23 cellular contexts compared by ENCODE assay signal in genomic region chr6:36721369-36722140, GRCh38. TPM values are rescaled to one million over a fixed set of nuclear protein-coding genes. Genes with fewer than 3 reads are reported as not detected.
A peak's percentile ranks its signal among the peaks of the same experiment; 100 is the strongest.
DNase-seq lines count a peak whose midpoint lies in the region; FAIRE-seq and TF ChIP-seq lines count a peak whose summit lies in the region.
"Had no signal": no experiment of that assay in that cellular context is flagged by ENCODE, and none has a peak within 500 bp of the region (broad histone marks: within the 10 kb centered on the region; RNA-seq: fewer than 3 reads in every experiment).

No MANE protein-coding gene starts in this region.

- H2BK5ac ChIP-seq in H9 (ENCODE audit: insufficient read length, low read length) (no peak overlapping the region), H1 (ENCODE audit: low read depth, low read length) (no peak overlapping the region)

- H3F3A ChIP-seq in smooth muscle cell (ENCODE audit: low read depth): no peaks in the 10 kb centered on the region

- no peaks in the 10 kb centered on the region for H3K9me3 Mint-ChIP-seq in H9
- no peaks in the 10 kb centered on the region for H3K9me3 Mint-ChIP-seq in activated CD4-positive, alpha-beta memory T cell treated with anti-CD3 and anti-CD28 coated beads, Interleukin-2, amount 10 ng/mL, durations not matched to agents 7 days and 5 days
- H3K9me3 Mint-ChIP-seq: CD14-positive monocyte had no signal

- H2AFZ ChIP-seq in H9 (ENCODE audit: low read length) (no peak overlapping the region), H1 (ENCODE audit: low read length) (peak overlapping the region; percentile 30; the same call in 1 of the 2 replicates), smooth muscle cell (ENCODE audit: low read depth) (no peak overlapping the region)

- no peak overlapping the region for H4K8ac ChIP-seq in H9 (replicated peaks; ENCODE audit: insufficient read length, low read depth, low read length)
- H4K8ac ChIP-seq in H1 (ENCODE audit: extremely low read depth, insufficient read depth, low read length): no peak overlapping the region

- H3K27me3 ChIP-seq in BLaER1 (no peaks in the 10 kb centered on the region), H9 (ENCODE audit: insufficient read depth, low read length) (no peaks in the 10 kb centered on the region), H1 (replicated peaks in 1 of 4; ENCODE audit: control insufficient read depth in 3 of 4, extremely low read depth in 1 of 4, insufficient read depth in 3 of 4, low read length in 3 of 4) (no peaks in the 10 kb centered on the region), spleen (replicated peaks in 1 of 7) (no peaks in the 10 kb centered on the region), smooth muscle cell (ENCODE audit: low read depth) (no peaks in the 10 kb centered on the region)

- no peak overlapping the region for H3T11ph ChIP-seq in H9 (ENCODE audit: low read length)

- H3K4me3 Mint-ChIP-seq in H9: no peak overlapping the region
- no peak overlapping the region for H3K4me3 Mint-ChIP-seq in activated CD4-positive, alpha-beta memory T cell treated with anti-CD3 and anti-CD28 coated beads, Interleukin-2, amount 10 ng/mL, durations not matched to agents 7 days and 5 days
- H3K4me3 Mint-ChIP-seq: CD14-positive monocyte had no signal

- H3K27ac ChIP-seq in BLaER1 (peak overlapping the region; percentile 80), H9 (ENCODE audit: insufficient read length, low read depth, low read length) (no peak overlapping the region), H1 (ENCODE audit: low read depth, low read length) (no peak overlapping the region), spleen (no peak overlapping the region), smooth muscle cell (ENCODE audit: low read depth) (no peak overlapping the region)
- H3K27ac ChIP-seq: SK-N-MC had no signal

- no peaks in the 10 kb centered on the region for H4K20me1 ChIP-seq in BLaER1
- no peaks in the 10 kb centered on the region for H4K20me1 ChIP-seq in H9 (ENCODE audit: control insufficient read depth, insufficient read depth, insufficient read length)
- H4K20me1 ChIP-seq in H1 (replicated peaks in 1 of 2; ENCODE audit: control insufficient read depth in 1 of 2, insufficient read depth in 2 of 2, low read length in 2 of 2): no peaks in the 10 kb centered on the region
- no peaks in the 10 kb centered on the region for H4K20me1 ChIP-seq in smooth muscle cell (ENCODE audit: low read depth)

- H3K9me3 ChIP-seq in BLaER1: no peaks in the 10 kb centered on the region
- no peaks in the 10 kb centered on the region for H3K9me3 ChIP-seq in H9 (ENCODE audit: control insufficient read depth, low read depth, low read length)
- no peaks in the 10 kb centered on the region for H3K9me3 ChIP-seq in H1 (ENCODE audit: insufficient read depth in 2 of 2, low read depth in 1 of 2, low read length in 1 of 2)
- no peaks in the 10 kb centered on the region for H3K9me3 ChIP-seq in spleen
- no peaks in the 10 kb centered on the region for H3K9me3 ChIP-seq in smooth muscle cell (replicated peaks; ENCODE audit: low read depth)
- H3K9me3 ChIP-seq: A549, HAP-1 had no signal

- peaks cover 92% of the 10 kb centered on the region for H3K4me1 ChIP-seq in BLaER1
- no peaks in the 10 kb centered on the region for H3K4me1 ChIP-seq in H9 (ENCODE audit: insufficient read depth, low read length)
- H3K4me1 ChIP-seq in H1 (replicated peaks in 1 of 4; ENCODE audit: control insufficient read depth in 3 of 4, insufficient read depth in 4 of 4, low read length in 3 of 4): no peaks in the 10 kb centered on the region; a peak in 1 of 7 replicates
- H3K4me1 ChIP-seq in spleen: peaks cover 0 to 35% (median 2%) of the 10 kb centered on the region in 6 donors
- no peaks in the 10 kb centered on the region for H3K4me1 ChIP-seq in smooth muscle cell (ENCODE audit: low read depth)
- H3K4me1 ChIP-seq: A549 had no signal

- H3K56ac ChIP-seq in H9 (ENCODE audit: insufficient read length, low read depth, low read length) (no peak overlapping the region), H1 (replicated peaks; ENCODE audit: insufficient read length, low read depth, low read length) (no peak overlapping the region)

- TF ChIP-seq CTCF in H9 (conservative IDR thresholded peaks at IDR 0.05) (no peak), H1 (IDR thresholded peaks at IDR 0.05; ENCODE audit: control extremely low read depth in 1 of 3, insufficient read depth in 1 of 3, low read depth in 1 of 3, low read length in 3 of 3) (no peak), spleen (IDR thresholded peaks at IDR 0.05 in 8 of 11, conservative IDR thresholded peaks at IDR 0.05 in 3 of 11) (no peak), smooth muscle cell (IDR thresholded peaks at IDR 0.05; ENCODE audit: borderline replicate concordance, insufficient read depth, poor library complexity, severe bottlenecking) (no peak)

- H3K18ac ChIP-seq in H9 (ENCODE audit: insufficient read length, low read depth, low read length) (no peak overlapping the region), H1 (ENCODE audit: extremely low read depth, low read length) (no peak overlapping the region)

- H2BK12ac ChIP-seq in H9 (ENCODE audit: insufficient read length, low read depth, low read length): no peak overlapping the region
- no peak overlapping the region for H2BK12ac ChIP-seq in H1 (ENCODE audit: low read depth, low read length)

- no peak overlapping the region for H2BK15ac ChIP-seq in H9 (ENCODE audit: low read depth, low read length)
- no peak overlapping the region for H2BK15ac ChIP-seq in H1 (ENCODE audit: low read length)

- H3K9ac ChIP-seq in BLaER1 (peak overlapping the region; percentile 24), H9 (ENCODE audit: extremely low read depth, insufficient read length, low read length) (no peak overlapping the region), H1 (replicated peaks in 1 of 4; ENCODE audit: extremely low read depth in 1 of 4, low read depth in 3 of 4, low read length in 3 of 4) (no peak overlapping the region), smooth muscle cell (ENCODE audit: low read depth) (no peak overlapping the region)

- H3K4me3 ChIP-seq in BLaER1: no peak overlapping the region
- H3K4me3 ChIP-seq in H1 (ENCODE audit: extremely low read depth in 1 of 4, insufficient read depth in 2 of 4, low read depth in 3 of 4, low read length in 4 of 4): no peak overlapping the region
- no peak overlapping the region for H3K4me3 ChIP-seq in spleen
- no peak overlapping the region for H3K4me3 ChIP-seq in smooth muscle cell
- H3K4me3 ChIP-seq: A549, HAP-1, SK-N-MC had no signal

- intact Hi-C loops in spleen (cut with DNase I; ENCODE audit: low total_unique reads): no loop called here

- no peak overlapping the region for H3K27ac Mint-ChIP-seq in H9
- no peak overlapping the region for H3K27ac Mint-ChIP-seq in activated CD4-positive, alpha-beta memory T cell treated with anti-CD3 and anti-CD28 coated beads, Interleukin-2, amount 10 ng/mL, durations not matched to agents 7 days and 5 days

- peak overlapping the region; percentile 74 for H3K4me2 ChIP-seq in BLaER1
- H3K4me2 ChIP-seq in H9 (ENCODE audit: insufficient read depth, insufficient read length, low read length): no peak overlapping the region
- no peak overlapping the region for H3K4me2 ChIP-seq in H1 (ENCODE audit: insufficient read depth in 1 of 2, low read depth in 2 of 2, low read length in 2 of 2)
- no peak overlapping the region for H3K4me2 ChIP-seq in smooth muscle cell
- H3K4me2 ChIP-seq: A549 had no signal

- TF ChIP-seq POLR2A in H1 (IDR thresholded peaks at IDR 0.05; ENCODE audit: control extremely low read depth in 1 of 2, low read depth in 2 of 2, low read length in 2 of 2) (no peak), spleen (IDR thresholded peaks at IDR 0.05) (no peak)

- H3K4me1 Mint-ChIP-seq in H9: peaks cover 2% of the 10 kb centered on the region in 2 experiments; a peak in 1 of 4 replicates
- H3K4me1 Mint-ChIP-seq in activated CD4-positive, alpha-beta memory T cell treated with anti-CD3 and anti-CD28 coated beads, Interleukin-2, amount 10 ng/mL, durations not matched to agents 7 days and 5 days: peaks cover 9% of the 10 kb centered on the region

- H3K79me1 ChIP-seq in H9 (ENCODE audit: insufficient read depth, low read depth, low read length, poor library complexity, severe bottlenecking) (no peaks in the 10 kb centered on the region), H1 (ENCODE audit: low read depth, low read length) (no peaks in the 10 kb centered on the region; the same call in 1 of the 2 replicates)

- H3K4ac ChIP-seq in H9 (ENCODE audit: low read depth, low read length) (no peak overlapping the region), H1 (replicated peaks; ENCODE audit: insufficient read length, low read depth, low read length) (no peak overlapping the region)

- H3K23ac ChIP-seq in H9 (ENCODE audit: insufficient read length, low read depth, low read length) (no peak overlapping the region), H1 (ENCODE audit: insufficient read length) (no peak overlapping the region)

- H3K23me2 ChIP-seq in H9 (ENCODE audit: insufficient read length, low read depth, low read length, poor library complexity, severe bottlenecking) (no peaks in the 10 kb centered on the region), H1 (ENCODE audit: low read depth, low read length) (no peaks in the 10 kb centered on the region)

- CTCF ChIA-PET in H1 (lab: Charles Lee; ENCODE audit: partially characterized antibody): interaction anchor here (0.7 to 5.5 kb wide), 9 partner anchors 8 to 106 kb away, joined by 3 to 35 read pairs (median 8); no protein-coding TSS in a partner anchor
- CTCF ChIA-PET in activated CD4-positive, alpha-beta memory T cell treated with anti-CD3 and anti-CD28 coated beads, Interleukin-2, amount 10 ng/mL, durations not matched to agents 7 days and 5 days (lab: Charles Lee): interaction anchor here (1.2 to 4.2 kb wide), 2 partner anchors 61 to 106 kb away, joined by 3 to 21 read pairs; no protein-coding TSS in a partner anchor

- no peaks in the 10 kb centered on the region; a peak in 1 of 7 replicates for H3K36me3 Mint-ChIP-seq in H9 (ENCODE audit: insufficient read depth in 1 of 3, low read depth in 3 of 3)
- H3K36me3 Mint-ChIP-seq in activated CD4-positive, alpha-beta memory T cell treated with anti-CD3 and anti-CD28 coated beads, Interleukin-2, amount 10 ng/mL, durations not matched to agents 7 days and 5 days (ENCODE audit: low read depth): no peaks in the 10 kb centered on the region

- no peak for TF ChIP-seq RAD21 in H1 (IDR thresholded peaks at IDR 0.05 in 1 of 2, conservative IDR thresholded peaks at IDR 0.05 in 1 of 2; ENCODE audit: low read depth in 2 of 2, low read length in 2 of 2)

- no peaks in the 10 kb centered on the region for H3K36me3 ChIP-seq in BLaER1
- no peaks in the 10 kb centered on the region for H3K36me3 ChIP-seq in H1 (ENCODE audit: control insufficient read depth in 2 of 4, insufficient read depth in 4 of 4, low read length in 3 of 4)
- peaks cover 0 to 64% (median 0%) of the 10 kb centered on the region in 6 donors for H3K36me3 ChIP-seq in spleen
- no peaks in the 10 kb centered on the region for H3K36me3 ChIP-seq in smooth muscle cell (ENCODE audit: low read depth)
- H3K36me3 ChIP-seq: HAP-1 had no signal

- H2BK20ac ChIP-seq in H9 (ENCODE audit: low read depth, low read length, poor library complexity, severe bottlenecking) (no peak overlapping the region), H1 (ENCODE audit: low read length) (no peak overlapping the region)

- FAIRE-seq in H1 (lab: Jason Lieb, UNC): no peak
- FAIRE-seq: A549, GM19239 had no signal

- no CpG with 5 or more reads among the region's 15 CpGs for WGBS in H9 (ENCODE audit: extremely low coverage, insufficient read length, low lambda C conversion rate)
- 93% methylated on average over 13 of the region's 15 CpGs; no CpG with 5 or more reads in 1 of the 2 experiments for WGBS in H1 (ENCODE audit: extremely low coverage in 1 of 2, insufficient coverage in 1 of 2, insufficient read length in 1 of 2, insufficient replicate concordance in 2 of 2, low coverage in 1 of 2, low lambda C conversion rate in 2 of 2, missing lambda C conversion rate in 1 of 2), 2 experiments
- WGBS in spleen, 5 donors: 86 to 93% (median 87%) methylated on average over 8 to 15 of the region's 15 CpGs
- 95% methylated on average over 13 of the region's 15 CpGs for WGBS in smooth muscle cell (ENCODE audit: low lambda C conversion rate)

- H3K27me3 Mint-ChIP-seq in H9 (ENCODE audit: low read depth): no peaks in the 10 kb centered on the region; the same call in 1 of the 2 replicates
- H3K27me3 Mint-ChIP-seq in activated CD4-positive, alpha-beta memory T cell treated with anti-CD3 and anti-CD28 coated beads, Interleukin-2, amount 10 ng/mL, durations not matched to agents 7 days and 5 days: peaks cover 7% of the 10 kb centered on the region

- H3K79me2 ChIP-seq in H9 (ENCODE audit: insufficient read depth, low read length): no peaks in the 10 kb centered on the region
- H3K79me2 ChIP-seq in H1 (ENCODE audit: control insufficient read depth in 1 of 2, insufficient read depth in 2 of 2, low read length in 2 of 2): no peaks in the 10 kb centered on the region
- no peaks in the 10 kb centered on the region for H3K79me2 ChIP-seq in smooth muscle cell (ENCODE audit: low read depth)

- DNase-seq in H9 (peak; percentile 22), H1 (ENCODE audit: low read depth in 1 of 2, low spot score in 2 of 2) (no peak), spleen (peak; percentile 47), smooth muscle cell (lab: John Stamatoyannopoulos, UW; ENCODE audit: unreplicated experiment) (no peak), cerebellar cortex (ENCODE audit: low spot score) (no peak)
- no peak for DNase-seq in effector CD8-positive, alpha-beta T cell (lab: John Stamatoyannopoulos, UW)
- DNase-seq in activated CD4-positive, alpha-beta memory T cell treated with anti-CD3 and anti-CD28 coated beads, Interleukin-2, amount 10 ng/mL, durations not matched to agents 7 days and 5 days: no peak
- DNase-seq: COR-L47, DMS153, KBM-7, NCI-H1436, NCI-H2029 treated with DMSO at 0.1 percent for 48 hours, NCI-H2171 treated with DMSO at 0.1 percent for 48 hours, NCI-H774, Right ventricle myocardium superior had no signal

- no peak for TF ChIP-seq EP300 in H1 (IDR thresholded peaks at IDR 0.05; ENCODE audit: borderline replicate concordance in 1 of 2, low read depth in 2 of 2, low read length in 2 of 2)

- POLR2A ChIA-PET in H1 (lab: Charles Lee; ENCODE audit: partially characterized antibody): interaction anchor here (0.8 to 2.6 kb wide), 3 partner anchors 9 to 126 kb away, joined by 3 to 8 read pairs (median 3); no protein-coding TSS in a partner anchor
- POLR2A ChIA-PET in activated CD4-positive, alpha-beta memory T cell treated with anti-CD3 and anti-CD28 coated beads, Interleukin-2, amount 10 ng/mL, durations not matched to agents 7 days and 5 days (lab: Charles Lee): interaction anchor here (1.0 to 1.5 kb wide), 2 partner anchors 24 to 34 kb away, joined by 3 read pairs; no protein-coding TSS in a partner anchor

- no peak overlapping the region for H2AK5ac ChIP-seq in H9 (ENCODE audit: insufficient read length, low read length)
- H2AK5ac ChIP-seq in H1 (ENCODE audit: low read depth, low read length): no peak overlapping the region

- H4K91ac ChIP-seq in H9 (ENCODE audit: insufficient read length, low read depth, low read length): no peak overlapping the region
- H4K91ac ChIP-seq in H1 (replicated peaks; ENCODE audit: insufficient read length, low read length): no peak overlapping the region

- no peak overlapping the region for H3K14ac ChIP-seq in H9 (ENCODE audit: insufficient read depth, low read length)
- no peak overlapping the region for H3K14ac ChIP-seq in H1 (ENCODE audit: insufficient read length)

- H4K5ac ChIP-seq in H9 (ENCODE audit: insufficient read length, low read depth, low read length) (no peak overlapping the region), H1 (ENCODE audit: insufficient read length, low read depth, low read length) (no peak overlapping the region)

- H2BK120ac ChIP-seq in H9 (ENCODE audit: low read depth, low read length, poor library complexity, severe bottlenecking): no peak overlapping the region
- no peak overlapping the region for H2BK120ac ChIP-seq in H1 (replicated peaks; ENCODE audit: low read depth, low read length)

RNA-seq across cellular contexts. Expression of gene RAB44, which starts 23.9 kb away (rescaled TPM):
- 0.04 TPM in 1 of 2 replicates, not detected in the other for total RNA-seq in H9 (2021)
- total RNA-seq in H1 (2021; fragmentation: NEBNext Ultra II Directional; extraction: Animal tissue kit (Norgen Biotek cat#: 25700)): not detected in 2 replicates
- polyA plus RNA-seq in H1 (2011; rRNA removed): 0.02 and 0.03 TPM in 2 replicates
- polyA plus RNA-seq in H1 (2011; cell fraction: cytosol; rRNA removed): 0.06 TPM
- polyA plus RNA-seq in H1 (2011; cell fraction: nucleus; rRNA removed): 0.09 TPM
- polyA plus RNA-seq in H1 (2012, experiment 1 of 2): 0.11 TPM in 1 of 4 replicates, not detected in the others
- not detected for polyA plus RNA-seq in H1 (2012, experiment 2 of 2)
- polyA plus RNA-seq in H1 (2013, experiment 1 of 2): 0.02 TPM
- 0.02 TPM for polyA plus RNA-seq in H1 (2013, experiment 2 of 2)
- 0.10 TPM in 1 of 2 replicates, not detected in the other for polyA minus RNA-seq in H1 (2011; rRNA and poly(A)+ RNA removed)
- not detected for polyA minus RNA-seq in H1 (2011; cell fraction: cytosol; rRNA and poly(A)+ RNA removed)
- not detected for polyA minus RNA-seq in H1 (2011; cell fraction: nucleus; rRNA and poly(A)+ RNA removed)
- 1 to 10 TPM in 5 of 7 donors, under 1 TPM in 2; 0.54 to 3.5 (median 1.3) TPM for total RNA-seq in spleen
- under 1 TPM; 0.06 to 0.26 (median 0.24) TPM for polyA plus RNA-seq in spleen
- total RNA-seq in smooth muscle cell: not detected in 2 replicates
- polyA plus RNA-seq in smooth muscle cell: 0.03 and 0.17 TPM in 2 replicates
- total RNA-seq in activated CD4-positive, alpha-beta memory T cell treated with anti-CD3 and anti-CD28 coated beads, Interleukin-2, amount 10 ng/mL, durations not matched to agents 7 days and 5 days: under 1 TPM; 0.15 to 0.25 TPM
- total RNA-seq: M059J, NCI-H460, Right ventricle myocardium superior had no signal

RNA-seq across cellular contexts. Expression of gene CDKN1A, which starts 43.0 kb away (rescaled TPM):
- total RNA-seq in H9 (2021) (17.4 and 19.1 TPM in 2 replicates), spleen (10 to 100 TPM; 26.5 to 58.5 (median 32.8) TPM), smooth muscle cell (859 and 967 TPM in 2 replicates)
- 14.5 and 15.2 TPM in 2 replicates for total RNA-seq in H1 (2021; fragmentation: NEBNext Ultra II Directional; extraction: Animal tissue kit (Norgen Biotek cat#: 25700))
- polyA plus RNA-seq in H1 (2011; rRNA removed) (36.0 and 56.1 TPM in 2 replicates), spleen (10 to 100 TPM; 10.7 to 18.4 (median 11.9) TPM), smooth muscle cell (1,623 and 1,633 TPM in 2 replicates)
- polyA plus RNA-seq in H1 (2011; cell fraction: cytosol; rRNA removed): 26.6 TPM
- polyA plus RNA-seq in H1 (2011; cell fraction: nucleus; rRNA removed): 39.2 TPM
- polyA plus RNA-seq in H1 (2012, experiment 1 of 2): 23.5 to 37.7 TPM (median 28.4 TPM) in 4 replicates
- 42.7 TPM for polyA plus RNA-seq in H1 (2012, experiment 2 of 2)
- 15.1 TPM for polyA plus RNA-seq in H1 (2013, experiment 1 of 2)
- 16.1 TPM for polyA plus RNA-seq in H1 (2013, experiment 2 of 2)
- polyA minus RNA-seq in H1 (2011; rRNA and poly(A)+ RNA removed): 15.5 and 20.6 TPM in 2 replicates
- polyA minus RNA-seq in H1 (2011; cell fraction: cytosol; rRNA and poly(A)+ RNA removed): 14.0 TPM
- 33.3 TPM for polyA minus RNA-seq in H1 (2011; cell fraction: nucleus; rRNA and poly(A)+ RNA removed)
- total RNA-seq in activated CD4-positive, alpha-beta memory T cell treated with anti-CD3 and anti-CD28 coated beads, Interleukin-2, amount 10 ng/mL, durations not matched to agents 7 days and 5 days: 100 to 1,000 TPM; 107 to 109 TPM

Comparison
In these comparisons a context has a peak if more than half of its experiments do, and no peak if none do; other contexts are left out.
1. DNase-seq: peak in H9 (single experiment) and spleen (single experiment); none in H1 (0 of 2), smooth muscle cell (single experiment), cerebellar cortex (single experiment), effector CD8-positive, alpha-beta T cell (single experiment) and activated CD4-positive, alpha-beta memory T cell treated with anti-CD3 and anti-CD28 coated beads, Interleukin-2, amount 10 ng/mL, durations not matched to agents 7 days and 5 days (single experiment).